10 cellular contexts compared by ENCODE assay signal in genomic region chr12:124755801-124756148, GRCh38.
DNase-seq lines count a peak whose midpoint lies in the region; ATAC-seq and TF ChIP-seq lines count a peak whose summit lies in the region.
"Had no signal": no experiment of that assay in that cellular context is flagged by ENCODE, and none has a peak within 500 bp of the region (broad histone marks: within the 10 kb centered on the region; RNA-seq: fewer than 3 reads in every experiment).

No MANE protein-coding gene starts in this region.

- no peak overlapping the region for H3K4me3 ChIP-seq in GM23338
- H3K4me3 ChIP-seq in liver (ENCODE audit: low read depth in 1 of 3, low read length in 3 of 3) = no peak overlapping the region
- no peak overlapping the region for H3K4me3 ChIP-seq in subcutaneous abdominal adipose tissue (ENCODE audit: low read depth in 1 of 5, low read length in 5 of 5)

- H3K27me3 ChIP-seq in GM23338 (ENCODE audit: insufficient read depth) (no peaks in the 10 kb centered on the region), liver (ENCODE audit: control insufficient read depth in 4 of 4, insufficient read depth in 4 of 4, low read length in 3 of 4) (no peaks in the 10 kb centered on the region), subcutaneous abdominal adipose tissue (ENCODE audit: control insufficient read depth in 5 of 5, insufficient read depth in 4 of 5, low read length in 5 of 5) (no peaks in the 10 kb centered on the region)

- no peak overlapping the region for H3K27ac Mint-ChIP-seq in GM23338
- peak overlapping the region; percentile 94 to 99 (median 96) for H3K27ac Mint-ChIP-seq in brain
- no peak overlapping the region for H3K27ac Mint-ChIP-seq in mesothelial cell of epicardium
- H3K27ac Mint-ChIP-seq: progenitor cell of endocrine pancreas had no signal

- 84% methylated on average over 8 of the region's 8 CpGs for whole genome bisulfite sequencing in liver

- H3K36me3 ChIP-seq in GM23338 (ENCODE audit: insufficient read depth) (no peaks in the 10 kb centered on the region), liver (ENCODE audit: control insufficient read depth in 4 of 4, insufficient read depth in 3 of 4, low read depth in 1 of 4, low read length in 3 of 4) (no peaks in the 10 kb centered on the region), subcutaneous abdominal adipose tissue (ENCODE audit: control insufficient read depth in 5 of 5, insufficient read depth in 5 of 5, low read length in 5 of 5) (no peaks in the 10 kb centered on the region)

- H3K27me3 Mint-ChIP-seq in GM23338 (ENCODE audit: insufficient read depth, low read depth, poor library complexity) (peaks cover 16% of the 10 kb centered on the region), brain (peaks cover 9% of the 10 kb centered on the region), mesothelial cell of epicardium (ENCODE audit: low read depth) (peaks cover 7% of the 10 kb centered on the region)

- H3K4me3 Mint-ChIP-seq in GM23338 (no peak overlapping the region), brain (no peak overlapping the region), mesothelial cell of epicardium (no peak overlapping the region)

- H3K27ac ChIP-seq in GM23338 (ENCODE audit: low read depth) (no peak overlapping the region), liver (ENCODE audit: low read depth in 1 of 2, low read length in 2 of 2) (peak overlapping the region; percentile 70 to 76), subcutaneous abdominal adipose tissue (ENCODE audit: low read depth, low read length) (peak overlapping the region; percentile 28)

- H2AFZ ChIP-seq in GM23338 = peak overlapping the region; percentile 90; the same call in 1 of the 2 replicates

- H3K9ac ChIP-seq in liver (ENCODE audit: low read depth in 1 of 2, low read length in 2 of 2) (peak overlapping the region in 1 of 2 donors; percentile 16), subcutaneous abdominal adipose tissue (ENCODE audit: low read length in 5 of 5) (peak overlapping the region in 2 of 5 donors; percentile 19 to 45)

- ATAC-seq in GM23338 (no peak), GM18909 (IDR thresholded peaks at IDR 0.05; ENCODE audit: poor library complexity, unreplicated experiment) (no peak)

- TF ChIP-seq CTCF in GM23338 (conservative IDR thresholded peaks at IDR 0.05; ENCODE audit: low read depth in 2 of 2) (no peak), brain (conservative IDR thresholded peaks at IDR 0.05) (no peak), liver (IDR thresholded peaks at IDR 0.05; ENCODE audit: low read depth, low read length, missing input control) (no peak), mesothelial cell of epicardium (IDR thresholded peaks at IDR 0.05; ENCODE audit: unreplicated experiment) (no peak)

- no peak for DNase-seq in GM23338 (ENCODE audit: low spot score)
- DNase-seq in OCI-M2 (lab: John Stamatoyannopoulos, UW; ENCODE audit: unreplicated experiment) = no peak
- DNase-seq in stimulated activated CD4-positive, alpha-beta T cell treated with anti-CD3 and anti-CD28 coated beads, Interleukin-12 subunit alpha, Interleukin-12 subunit beta, amount 100 ng/mL, for 4 hours = no peak
- DNase-seq in mesothelial cell of epicardium (ENCODE audit: low spot score in 2 of 2, unreplicated experiment in 2 of 2) = no peak
- DNase-seq: kidney glomerular epithelial cell had no signal

- peak overlapping the region; percentile 51 for H3K4me2 ChIP-seq in GM23338

- H3K9me2 ChIP-seq in GM23338 (ENCODE audit: insufficient read depth) = no peaks in the 10 kb centered on the region

- H3F3A ChIP-seq in GM23338 (replicated peaks; ENCODE audit: low read depth) = no peaks in the 10 kb centered on the region

- H3K4me1 ChIP-seq in GM23338 (ENCODE audit: insufficient read depth) = peaks cover 17% of the 10 kb centered on the region
- peaks cover 18 to 38% (median 23%) of the 10 kb centered on the region in 4 donors for H3K4me1 ChIP-seq in liver (ENCODE audit: control insufficient read depth in 4 of 4, insufficient read depth in 4 of 4, low read length in 3 of 4)
- peaks cover 2 to 73% (median 34%) of the 10 kb centered on the region in 5 donors for H3K4me1 ChIP-seq in subcutaneous abdominal adipose tissue (ENCODE audit: control insufficient read depth in 5 of 5, insufficient read depth in 5 of 5, low read length in 5 of 5)

- no peaks in the 10 kb centered on the region for H3K79me2 ChIP-seq in GM23338 (replicated peaks; ENCODE audit: insufficient read depth)

- H3K36me3 Mint-ChIP-seq in GM23338 (ENCODE audit: low read depth) (peaks cover 26% of the 10 kb centered on the region), brain (peaks cover 15% of the 10 kb centered on the region), mesothelial cell of epicardium (peaks cover 1% of the 10 kb centered on the region)

- TF ChIP-seq RAD21 in liver (IDR thresholded peaks at IDR 0.05) = no peak

- H3K9me3 Mint-ChIP-seq in GM23338 (peaks cover 39% of the 10 kb centered on the region), brain (peaks cover 16 to 56% (median 40%) of the 10 kb centered on the region in 5 experiments), mesothelial cell of epicardium (peaks cover 19% of the 10 kb centered on the region)

- H3K4me1 Mint-ChIP-seq in GM23338 (peaks cover 36% of the 10 kb centered on the region), brain (peaks cover 84% of the 10 kb centered on the region), mesothelial cell of epicardium (peaks cover 47% of the 10 kb centered on the region)

- H4K20me1 ChIP-seq in GM23338 (replicated peaks; ENCODE audit: insufficient read depth) = no peaks in the 10 kb centered on the region

- H3K9me3 ChIP-seq in liver (ENCODE audit: control insufficient read depth in 4 of 4, low read length in 3 of 4) (no peaks in the 10 kb centered on the region), subcutaneous abdominal adipose tissue (ENCODE audit: control insufficient read depth in 5 of 5, low read length in 5 of 5) (peaks cover 0 to 10% (median 3%) of the 10 kb centered on the region in 5 donors)

TF ChIP-seq in GM23338, 12 proteins besides CTCF, POLR2A, EP300 and RAD21 (continues in another document):
- TF ChIP-seq ETS1 (IDR thresholded peaks at IDR 0.05) = no peak
- TF ChIP-seq JUNB (IDR thresholded peaks at IDR 0.05; ENCODE audit: unreplicated experiment) = no peak
- no peak for TF ChIP-seq POLR2AphosphoS5 (IDR thresholded peaks at IDR 0.05; ENCODE audit: low read depth)
- no peak for TF ChIP-seq ZNF331 (CRISPR knock-in tag; IDR thresholded peaks at IDR 0.05; ENCODE audit: low read depth)
- TF ChIP-seq NANOG (IDR thresholded peaks at IDR 0.05; ENCODE audit: borderline replicate concordance) = no peak
- no peak for TF ChIP-seq EZH2phosphoT487 (IDR thresholded peaks at IDR 0.05; ENCODE audit: unreplicated experiment)

TF ChIP-seq in liver, 16 proteins besides CTCF, POLR2A, EP300 and RAD21 (continues in another document):
- TF ChIP-seq FOXA1 (IDR thresholded peaks at IDR 0.05) (no peak), MAX (IDR thresholded peaks at IDR 0.05) (no peak), ATF3 (IDR thresholded peaks at IDR 0.05) (no peak), JUND (IDR thresholded peaks at IDR 0.05) (no peak), EGR1 (IDR thresholded peaks at IDR 0.05; ENCODE audit: low read depth in 2 of 2) (no peak), REST (IDR thresholded peaks at IDR 0.05) (no peak), FOXA2 (IDR thresholded peaks at IDR 0.05) (no peak), SP1 (IDR thresholded peaks at IDR 0.05) (no peak), HNF4A (conservative IDR thresholded peaks at IDR 0.05) (no peak), GABPA (IDR thresholded peaks at IDR 0.05 in 1 of 2, conservative IDR thresholded peaks at IDR 0.05 in 1 of 2) (no peak), HNF4G (IDR thresholded peaks at IDR 0.05) (no peak)

Comparison
In these comparisons a context has a peak if more than half of its experiments do, and no peak if none do; other contexts are left out.
1. H3K27ac Mint-ChIP-seq: peak in brain (5 of 5); none in GM23338 (single experiment) and mesothelial cell of epicardium (single experiment).